20 cellular contexts compared by ENCODE assay signal in the genomic region with DNA sequence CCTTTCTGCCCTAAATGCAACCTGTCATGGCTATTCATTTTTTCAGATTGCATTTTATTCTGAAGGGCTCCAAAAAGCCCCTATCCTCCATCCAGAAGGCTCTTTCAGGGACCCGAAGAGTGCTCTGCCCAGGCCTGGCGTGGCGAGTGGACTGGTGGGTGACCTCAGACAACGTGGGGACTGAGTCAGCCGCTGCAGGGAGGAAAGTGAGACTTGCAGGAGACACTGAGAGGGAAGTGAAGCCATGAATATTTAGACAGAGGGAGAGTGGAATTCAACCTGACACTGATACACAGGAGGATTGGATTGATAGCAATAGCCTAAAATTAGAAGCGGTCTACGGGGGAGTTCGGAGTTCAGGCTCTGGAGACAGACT.
"Had no signal": no experiment of that assay in that cellular context is flagged by ENCODE, and none has a peak within 500 bp of the region (broad histone marks: within the 10 kb centered on the region; RNA-seq: fewer than 3 reads in every experiment).

No MANE protein-coding gene starts in this region.

- H3K36me3 Mint-ChIP-seq: activated CD4-positive, alpha-beta memory T cell treated with anti-CD3 and anti-CD28 coated beads for 36 hours; activated naive CD4-positive, alpha-beta T cell treated with anti-CD3 and anti-CD28 coated beads, Interleukin-2, amount 10 ng/mL, durations not matched to agents 7 days and 5 days; natural killer cell; stimulated activated memory B cell treated with anti-CD40 and anti-IgM and Interleukin-4, amounts not matched to agents 10 μg/mL and 1 μg/mL and 100 μg/mL, for 72 hours had no signal

- H3K4me3 Mint-ChIP-seq: activated B cell treated with CpG ODN at 0.5 μM for 24 hours; activated CD4-positive, alpha-beta memory T cell treated with anti-CD3 and anti-CD28 coated beads for 36 hours; activated naive CD4-positive, alpha-beta T cell treated with anti-CD3 and anti-CD28 coated beads, Interleukin-2, amount 10 ng/mL, durations not matched to agents 7 days and 5 days; natural killer cell; stimulated activated memory B cell treated with anti-CD40 and anti-IgM and Interleukin-4, amounts not matched to agents 10 μg/mL and 1 μg/mL and 100 μg/mL, for 72 hours; T-helper 17 cell had no signal

- H3K9me3 Mint-ChIP-seq: activated B cell treated with CpG ODN at 0.5 μM for 24 hours; activated CD4-positive, alpha-beta memory T cell treated with anti-CD3 and anti-CD28 coated beads for 36 hours; activated naive CD4-positive, alpha-beta T cell treated with anti-CD3 and anti-CD28 coated beads, Interleukin-2, amount 10 ng/mL, durations not matched to agents 7 days and 5 days; natural killer cell; stimulated activated memory B cell treated with anti-CD40 and anti-IgM and Interleukin-4, amounts not matched to agents 10 μg/mL and 1 μg/mL and 100 μg/mL, for 72 hours had no signal

- H3K4me1 Mint-ChIP-seq: activated B cell treated with CpG ODN at 0.5 μM for 24 hours; activated naive CD4-positive, alpha-beta T cell treated with anti-CD3 and anti-CD28 coated beads, Interleukin-2, amount 10 ng/mL, durations not matched to agents 7 days and 5 days; natural killer cell; stimulated activated memory B cell treated with anti-CD40 and anti-IgM and Interleukin-4, amounts not matched to agents 10 μg/mL and 1 μg/mL and 100 μg/mL, for 72 hours had no signal

- H3K27ac Mint-ChIP-seq: activated B cell treated with CpG ODN at 0.5 μM for 24 hours; activated CD4-positive, alpha-beta memory T cell treated with anti-CD3 and anti-CD28 coated beads for 36 hours; activated naive CD4-positive, alpha-beta T cell treated with anti-CD3 and anti-CD28 coated beads, Interleukin-2, amount 10 ng/mL, durations not matched to agents 7 days and 5 days; natural killer cell; stimulated activated memory B cell treated with anti-CD40 and anti-IgM and Interleukin-4, amounts not matched to agents 10 μg/mL and 1 μg/mL and 100 μg/mL, for 72 hours had no signal

- DNase-seq: activated B cell treated with CpG ODN at 0.5 μM for 24 hours; activated CD4-positive, alpha-beta memory T cell treated with anti-CD3 and anti-CD28 coated beads for 36 hours; activated CD4-positive, alpha-beta T cell treated with anti-CD3 and anti-CD28 coated beads for 4 hours; activated effector memory CD4-positive, alpha-beta T cell treated with anti-CD3 and anti-CD28 coated beads, Interleukin-2, amount 50 U/mL, for 16 hours; activated naive CD4-positive, alpha-beta T cell treated with anti-CD3 and anti-CD28 coated beads, Interleukin-2, amount 10 ng/mL, durations not matched to agents 7 days and 5 days; activated T-cell treated with anti-CD3 and anti-CD28 coated beads for 4 hours; amygdala; dermis blood vessel endothelial cell; effector memory CD4-positive, alpha-beta T cell; foreskin melanocyte; glutamatergic neuron; hypothalamus; natural killer cell; nucleus accumbens; sigmoid colon; stimulated activated CD4-positive, alpha-beta T cell treated with anti-CD3 and anti-CD28 coated beads, Interleukin-15, amount 100 ng/mL, for 24 hours; stomach; SW 1271; T-helper 17 cell had no signal

- ATAC-seq: natural killer cell, T-helper 17 cell had no signal
